24 cellular contexts compared by ENCODE assay signal in the genomic region with DNA sequence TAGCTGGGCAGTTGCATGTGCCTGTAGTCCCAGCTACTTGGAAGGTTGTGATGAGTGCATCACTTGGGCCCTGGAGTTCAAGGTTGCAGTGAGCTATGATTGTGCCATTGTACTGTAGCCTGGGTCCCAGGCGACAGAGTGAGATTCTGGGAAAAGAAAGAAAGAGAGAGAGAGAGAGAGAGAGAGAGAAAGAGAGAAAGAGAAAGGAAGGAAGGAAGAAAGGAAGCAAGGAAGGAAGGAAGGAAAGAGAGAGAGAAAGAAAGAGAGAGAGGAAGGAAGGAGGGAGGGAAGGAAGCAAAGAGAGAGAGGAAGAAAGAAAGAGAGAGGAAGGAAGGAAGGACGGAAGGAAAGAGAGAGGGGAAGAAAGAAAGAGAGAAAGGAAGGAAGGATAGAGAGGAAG.
"Had no signal": no experiment of that assay in that cellular context is flagged by ENCODE, and none has a peak within 500 bp of the region (broad histone marks: within the 10 kb centered on the region; RNA-seq: fewer than 3 reads in every experiment).

No MANE protein-coding gene starts in this region.

- H3K4me3 Mint-ChIP-seq: natural killer cell; neural crest cell; stimulated activated naive B cell treated with anti-CD40 and anti-IgM and Interleukin-4, amounts not matched to agents 10 μg/mL and 1 μg/mL and 100 μg/mL, for 72 hours had no signal

- H3K27ac ChIP-seq: heart right ventricle, hepatocyte, left ventricle myocardium inferior, ovary, right atrium auricular region, right lobe of liver, skin epidermis, stomach, testis, thyroid gland, transverse colon, upper lobe of left lung, vagina had no signal

- H3K27me3 Mint-ChIP-seq: progenitor cell of endocrine pancreas; stimulated activated naive B cell treated with anti-CD40 and anti-IgM and Interleukin-4, amounts not matched to agents 10 μg/mL and 1 μg/mL and 100 μg/mL, for 72 hours had no signal

- ATAC-seq: heart right ventricle; natural killer cell; right lobe of liver; stimulated activated naive B cell treated with anti-CD40 and anti-IgM and Interleukin-4, amounts not matched to agents 10 μg/mL and 1 μg/mL and 100 μg/mL, for 72 hours; stimulated activated naive CD8-positive, alpha-beta T cell treated with anti-CD3 and anti-CD28 coated beads, Interleukin-15, Interleukin-2, amounts not matched to agents 100 U/mL and 50 U/mL, for 24 hours had no signal

- DNase-seq: heart right ventricle; islet precursor cell; left ventricle myocardium inferior; natural killer cell; ovary; right lobe of liver; stimulated activated CD4-positive, alpha-beta T cell treated with anti-CD3 and anti-CD28 coated beads, Interleukin-12 subunit alpha, Interleukin-12 subunit beta, amount 100 ng/mL, for 4 hours; stimulated activated CD4-positive, alpha-beta T cell treated with anti-CD3 and anti-CD28 coated beads, Interleukin-15, amount 100 ng/mL, for 24 hours; stimulated activated CD4-positive, alpha-beta T cell treated with anti-CD3 and anti-CD28 coated beads, Interleukin-2, amount 100 ng/mL, for 24 hours; stimulated activated CD4-positive, alpha-beta T cell treated with anti-CD3 and anti-CD28 coated beads, Interleukin-4, amount 100 ng/mL, for 1 hour; stimulated activated naive B cell treated with anti-CD40 and anti-IgM and Interleukin-4, amounts not matched to agents 10 μg/mL and 1 μg/mL and 100 μg/mL, for 72 hours; stimulated activated naive CD8-positive, alpha-beta T cell treated with anti-CD3 and anti-CD28 coated beads, Interleukin-15, Interleukin-2, amounts not matched to agents 100 U/mL and 50 U/mL, for 24 hours; stomach; testis; thyroid gland; transverse colon; upper lobe of left lung had no signal

- H3K27ac Mint-ChIP-seq: natural killer cell; progenitor cell of endocrine pancreas; stimulated activated naive B cell treated with anti-CD40 and anti-IgM and Interleukin-4, amounts not matched to agents 10 μg/mL and 1 μg/mL and 100 μg/mL, for 72 hours had no signal

- H3K36me3 ChIP-seq: left ventricle myocardium inferior, ovary, right atrium auricular region, right lobe of liver, stomach, thyroid gland, transverse colon, upper lobe of left lung had no signal

- H3K36me3 Mint-ChIP-seq: natural killer cell had no signal

- H3K9me3 ChIP-seq: heart right ventricle, left ventricle myocardium inferior, ovary, right atrium auricular region, right lobe of liver, stomach, testis, thyroid gland, transverse colon, upper lobe of left lung, vagina had no signal

- H3K9me3 Mint-ChIP-seq: neural crest cell had no signal

- H3K4me3 ChIP-seq: heart right ventricle, hepatocyte, left ventricle myocardium inferior, lung, ovary, right atrium auricular region, right lobe of liver, skin epidermis, stomach, testis, thyroid gland, transverse colon, upper lobe of left lung, vagina had no signal

- H3K4me1 ChIP-seq: heart right ventricle, left ventricle myocardium inferior, right atrium auricular region, right lobe of liver, stomach, testis, thyroid gland, upper lobe of left lung, vagina had no signal

- H3K4me1 Mint-ChIP-seq: natural killer cell, neural crest cell had no signal
